25 cellular contexts compared by ENCODE assay signal in genomic region chr16:4139968-4140367, GRCh38. TPM values are rescaled to one million over a fixed set of nuclear protein-coding genes. Genes with fewer than 3 reads are reported as not detected.
A peak's percentile ranks its signal among the peaks of the same experiment; 100 is the strongest.
DNase-seq lines count a peak whose midpoint lies in the region; ATAC-seq and TF ChIP-seq lines count a peak whose summit lies in the region.
"Had no signal": no experiment of that assay in that cellular context is flagged by ENCODE, and none has a peak within 500 bp of the region (broad histone marks: within the 10 kb centered on the region; RNA-seq: fewer than 3 reads in every experiment).

No MANE protein-coding gene starts in this region.

- H3K4me3 Mint-ChIP-seq in T-helper 2 cell treated with Interferon-gamma antibody and Interleukin-4, amounts not matched to agents 5 μg/mL and 100 μg/mL, for 36 hours = no peak overlapping the region
- no peak overlapping the region for H3K4me3 Mint-ChIP-seq in stimulated activated memory B cell treated with anti-CD40 and anti-IgM and Interleukin-4, amounts not matched to agents 10 μg/mL and 1 μg/mL and 100 μg/mL, for 72 hours
- H3K4me3 Mint-ChIP-seq: activated CD4-positive, alpha-beta memory T cell treated with anti-CD3 and anti-CD28 coated beads, Interleukin-2, amount 10 ng/mL, durations not matched to agents 7 days and 5 days; activated naive CD4-positive, alpha-beta T cell treated with anti-CD3 and anti-CD28 coated beads, Interleukin-2, amount 50 U/mL, for 24 hours; CD4-positive, CD25-positive, alpha-beta regulatory T cell; naive thymus-derived CD4-positive, alpha-beta T cell had no signal

- H3K4me1 ChIP-seq in foreskin keratinocyte = peaks cover 12% of the 10 kb centered on the region
- H3K4me1 ChIP-seq in A673 (ENCODE audit: insufficient read depth, low read length, poor library complexity, severe bottlenecking) = no peaks in the 10 kb centered on the region
- H3K4me1 ChIP-seq: colonic mucosa, psoas muscle, transverse colon had no signal

- H3K27me3 Mint-ChIP-seq in T-helper 2 cell treated with Interferon-gamma antibody and Interleukin-4, amounts not matched to agents 5 μg/mL and 100 μg/mL, for 36 hours (ENCODE audit: low read depth) = peaks cover 5% of the 10 kb centered on the region
- peaks cover 23% of the 10 kb centered on the region for H3K27me3 Mint-ChIP-seq in stimulated activated memory B cell treated with anti-CD40 and anti-IgM and Interleukin-4, amounts not matched to agents 10 μg/mL and 1 μg/mL and 100 μg/mL, for 72 hours

- CTCF ChIA-PET in A673 (lab: Charles Lee) = no interaction called here

- DNase-seq in T-helper 2 cell treated with Interferon-gamma antibody and Interleukin-4, amounts not matched to agents 5 μg/mL and 100 μg/mL, for 36 hours (ENCODE audit: low spot score) = no peak
- DNase-seq in T-helper 2 cell = no peak
- DNase-seq in WERI-Rb-1 = no peak
- no peak for DNase-seq in foreskin keratinocyte
- DNase-seq in caudate nucleus (lab: John Stamatoyannopoulos, UW) = no peak
- DNase-seq in A673 (ENCODE audit: low spot score) = no peak
- DNase-seq: 8988T; activated CD4-positive, alpha-beta memory T cell treated with anti-CD3 and anti-CD28 coated beads, Interleukin-2, amount 10 ng/mL, durations not matched to agents 7 days and 5 days; activated CD4-positive, CD25-positive, alpha-beta regulatory T cell treated with anti-CD3 and anti-CD28 coated beads, Interleukin-2, amount 50 U/mL, for 72 hours; anterior cingulate cortex; colonic mucosa; effector CD4-positive, alpha-beta T cell; glutamatergic neuron; left ventricle myocardium superior; naive thymus-derived CD4-positive, alpha-beta T cell; NCI-H1092 treated with DMSO at 0.1 percent for 48 hours; NCI-H510A; psoas muscle; stimulated activated CD4-positive, alpha-beta T cell treated with anti-CD3 and anti-CD28 coated beads, Interleukin-4, amount 100 ng/mL, for 4 hours; transverse colon had no signal

- ATAC-seq in foreskin keratinocyte = no peak
- no peak for ATAC-seq in stimulated activated memory B cell treated with anti-CD40 and anti-IgM and Interleukin-4, amounts not matched to agents 10 μg/mL and 1 μg/mL and 100 μg/mL, for 72 hours
- ATAC-seq in GM18868 (IDR thresholded peaks at IDR 0.05; ENCODE audit: unreplicated experiment) = no peak
- ATAC-seq: left ventricle myocardium superior; naive thymus-derived CD4-positive, alpha-beta T cell; psoas muscle had no signal

- intact Hi-C loops in A673 (cut with micrococcal nuclease; ENCODE audit: unreplicated experiment) = no loop called here

- peak overlapping the region; percentile 44 for H3K27ac Mint-ChIP-seq in T-helper 2 cell treated with Interferon-gamma antibody and Interleukin-4, amounts not matched to agents 5 μg/mL and 100 μg/mL, for 36 hours
- H3K27ac Mint-ChIP-seq in stimulated activated memory B cell treated with anti-CD40 and anti-IgM and Interleukin-4, amounts not matched to agents 10 μg/mL and 1 μg/mL and 100 μg/mL, for 72 hours = peak overlapping the region; percentile 8
- H3K27ac Mint-ChIP-seq: activated CD4-positive, alpha-beta memory T cell treated with anti-CD3 and anti-CD28 coated beads, Interleukin-2, amount 10 ng/mL, durations not matched to agents 7 days and 5 days; activated naive CD4-positive, alpha-beta T cell treated with anti-CD3 and anti-CD28 coated beads, Interleukin-2, amount 50 U/mL, for 24 hours; CD4-positive, CD25-positive, alpha-beta regulatory T cell had no signal

- peaks cover 17% of the 10 kb centered on the region for H3K9me3 ChIP-seq in WERI-Rb-1 (ENCODE audit: severe bottlenecking)
- H3K9me3 ChIP-seq in A673 (ENCODE audit: low read depth, low read length, poor library complexity, severe bottlenecking) = no peaks in the 10 kb centered on the region
- H3K9me3 ChIP-seq: colonic mucosa, psoas muscle, transverse colon had no signal

- peaks cover 18% of the 10 kb centered on the region for H3K4me1 Mint-ChIP-seq in T-helper 2 cell treated with Interferon-gamma antibody and Interleukin-4, amounts not matched to agents 5 μg/mL and 100 μg/mL, for 36 hours (ENCODE audit: low read depth)
- peaks cover 14% of the 10 kb centered on the region for H3K4me1 Mint-ChIP-seq in stimulated activated memory B cell treated with anti-CD40 and anti-IgM and Interleukin-4, amounts not matched to agents 10 μg/mL and 1 μg/mL and 100 μg/mL, for 72 hours

- H3K27me3 ChIP-seq in WERI-Rb-1 (ENCODE audit: insufficient read depth, low read depth, severe bottlenecking) (no peaks in the 10 kb centered on the region), foreskin keratinocyte (no peaks in the 10 kb centered on the region), A673 (replicated peaks; ENCODE audit: insufficient read depth, low read depth, low read length, poor library complexity) (no peaks in the 10 kb centered on the region)
- H3K27me3 ChIP-seq: cardiac muscle cell, colonic mucosa, transverse colon had no signal

- peaks cover 9% of the 10 kb centered on the region for H3K9me3 Mint-ChIP-seq in T-helper 2 cell treated with Interferon-gamma antibody and Interleukin-4, amounts not matched to agents 5 μg/mL and 100 μg/mL, for 36 hours
- H3K9me3 Mint-ChIP-seq in stimulated activated memory B cell treated with anti-CD40 and anti-IgM and Interleukin-4, amounts not matched to agents 10 μg/mL and 1 μg/mL and 100 μg/mL, for 72 hours = peaks cover 2% of the 10 kb centered on the region
- H3K9me3 Mint-ChIP-seq: activated naive CD4-positive, alpha-beta T cell treated with anti-CD3 and anti-CD28 coated beads, Interleukin-2, amount 50 U/mL, for 24 hours had no signal

- H3K4me3 ChIP-seq in WERI-Rb-1 (ENCODE audit: low read depth, low read length) (no peak overlapping the region), A673 (ENCODE audit: low read depth, low read length, poor library complexity, severe bottlenecking) (no peak overlapping the region)
- H3K4me3 ChIP-seq: cardiac muscle cell, colonic mucosa, psoas muscle, transverse colon had no signal

- H3K36me3 ChIP-seq in WERI-Rb-1 (no peaks in the 10 kb centered on the region), A673 (ENCODE audit: insufficient read depth, low read length, poor library complexity, severe bottlenecking) (no peaks in the 10 kb centered on the region)
- H3K36me3 ChIP-seq: cardiac muscle cell, colonic mucosa, transverse colon had no signal

- BruUV-seq in A673 (replicated peaks; lab: Mats Ljungman, UMichigan) = no TSS peak

- POLR2A ChIA-PET in A673 (lab: Charles Lee; ENCODE audit: low non-redundant PET) = no interaction called here

- no peak for TF ChIP-seq CTCF in WERI-Rb-1 (IDR thresholded peaks at IDR 0.05; ENCODE audit: low read depth, low read length)
- no peak for TF ChIP-seq CTCF in foreskin keratinocyte (conservative IDR thresholded peaks at IDR 0.05)
- TF ChIP-seq CTCF in A673 (conservative IDR thresholded peaks at IDR 0.05; ENCODE audit: low read depth, low read length) = no peak

- H3K36me3 Mint-ChIP-seq in T-helper 2 cell treated with Interferon-gamma antibody and Interleukin-4, amounts not matched to agents 5 μg/mL and 100 μg/mL, for 36 hours (ENCODE audit: low read depth) = peaks cover 3% of the 10 kb centered on the region
- H3K36me3 Mint-ChIP-seq in stimulated activated memory B cell treated with anti-CD40 and anti-IgM and Interleukin-4, amounts not matched to agents 10 μg/mL and 1 μg/mL and 100 μg/mL, for 72 hours = no peaks in the 10 kb centered on the region
- H3K36me3 Mint-ChIP-seq: activated naive CD4-positive, alpha-beta T cell treated with anti-CD3 and anti-CD28 coated beads, Interleukin-2, amount 50 U/mL, for 24 hours; CD4-positive, CD25-positive, alpha-beta regulatory T cell had no signal

- H3K27ac ChIP-seq in WERI-Rb-1 (peak overlapping the region; percentile 65), foreskin keratinocyte (peak overlapping the region; percentile 58), caudate nucleus (ENCODE audit: low read depth, low read length) (no peak overlapping the region), A673 (ENCODE audit: low read depth, low read length, poor library complexity, severe bottlenecking) (no peak overlapping the region)
- H3K27ac ChIP-seq: cardiac muscle cell, colonic mucosa, psoas muscle, transverse colon had no signal

RNA-seq across cellular contexts. Expression of gene ADCY9, which starts 23.7 kb away (rescaled TPM):
- 10.9 and 11.5 TPM in 2 replicates for total RNA-seq in foreskin keratinocyte
- polyA plus RNA-seq in foreskin keratinocyte = 2.5 and 2.9 TPM in 2 replicates
- total RNA-seq in A673 (2021) = 7.0 and 8.8 TPM in 2 replicates

Comparison
In these comparisons a context has a peak if more than half of its experiments do, and no peak if none do; other contexts are left out.
1. H3K27ac ChIP-seq: peak in WERI-Rb-1 (single experiment) and foreskin keratinocyte (single experiment); none in caudate nucleus (single experiment) and A673 (single experiment).